ENCODE assay signal across 1 cellular context in genomic region chr6:26532699-26533523, GRCh38.
TF ChIP-seq lines count a peak whose summit lies in the region.

No MANE protein-coding gene starts in this region.

TF ChIP-seq in K562, 482 proteins besides CTCF, POLR2A, EP300 and RAD21 (continued from another document and continues in another):
- TF ChIP-seq THRAP3 (IDR thresholded peaks at IDR 0.05; ENCODE audit: borderline replicate concordance) (no peak), CBX3 (IDR thresholded peaks at IDR 0.05; ENCODE audit: borderline replicate concordance in 1 of 2, low read length in 2 of 2) (peak in 1 of 2 experiments; percentile 92; a peak in 2 of 3 replicates), BCL6 (CRISPR knock-in tag; IDR thresholded peaks at IDR 0.05) (no peak), ZSCAN32 (CRISPR knock-in tag; IDR thresholded peaks at IDR 0.05) (no peak), DEAF1 (CRISPR knock-in tag; IDR thresholded peaks at IDR 0.05) (peak; percentile 42; the same call in 1 of the 2 replicates), BACH1 (tag; IDR thresholded peaks at IDR 0.05) (no peak), THRA (IDR thresholded peaks at IDR 0.05) (no peak), POLR2AphosphoS5 (IDR thresholded peaks at IDR 0.05; ENCODE audit: control insufficient read depth, insufficient read depth, low read depth, low read length) (no peak), KDM2B (CRISPR knock-in tag; IDR thresholded peaks at IDR 0.05) (peak; percentile 69; the same call in 1 of the 2 replicates), CHD7 (IDR thresholded peaks at IDR 0.05; ENCODE audit: low read depth, low read length) (no peak), ARID4B (CRISPR knock-in tag; IDR thresholded peaks at IDR 0.05) (peak; percentile 42; the same call in 1 of the 2 replicates), ZKSCAN8 (CRISPR knock-in tag; IDR thresholded peaks at IDR 0.05) (no peak), ELK3 (CRISPR knock-in tag; IDR thresholded peaks at IDR 0.05) (no peak), XRCC3 (IDR thresholded peaks at IDR 0.05) (no peak), ARHGAP35 (IDR thresholded peaks at IDR 0.05; ENCODE audit: partially characterized antibody) (no peak), CXXC5 (CRISPR knock-in tag; IDR thresholded peaks at IDR 0.05) (peak; percentile 84), BRD4 (IDR thresholded peaks at IDR 0.05) (peak; percentile 98), MAZ (CRISPR knock-in tag; conservative IDR thresholded peaks at IDR 0.05 in 1 of 2, IDR thresholded peaks at IDR 0.05 in 1 of 2) (peak; percentile 63 to 66), KLF13 (tag; IDR thresholded peaks at IDR 0.05; ENCODE audit: borderline replicate concordance, low read depth) (0 out of 2 replicates have a peak, but pooled peaks have one; percentile 42), RHOXF2B (CRISPR knock-in tag; conservative IDR thresholded peaks at IDR 0.05) (no peak), MECOM (CRISPR knock-in tag; IDR thresholded peaks at IDR 0.05) (no peak), ATF2 (CRISPR knock-in tag; IDR thresholded peaks at IDR 0.05) (no peak), JUNB (CRISPR knock-in tag; conservative IDR thresholded peaks at IDR 0.05) (no peak), SNRNP70 (optimal IDR thresholded peaks at IDR 0.05; ENCODE audit: low read depth, low read length) (no peak), RERE (CRISPR knock-in tag; IDR thresholded peaks at IDR 0.05; ENCODE audit: borderline replicate concordance) (no peak), FOXK2 (conservative IDR thresholded peaks at IDR 0.05 in 1 of 2, IDR thresholded peaks at IDR 0.05 in 1 of 2; ENCODE audit: low read depth in 2 of 2) (peak; percentile 96 to 97), NUFIP1 (IDR thresholded peaks at IDR 0.05; ENCODE audit: partially characterized antibody) (no peak)
